In the genomic region with DNA sequence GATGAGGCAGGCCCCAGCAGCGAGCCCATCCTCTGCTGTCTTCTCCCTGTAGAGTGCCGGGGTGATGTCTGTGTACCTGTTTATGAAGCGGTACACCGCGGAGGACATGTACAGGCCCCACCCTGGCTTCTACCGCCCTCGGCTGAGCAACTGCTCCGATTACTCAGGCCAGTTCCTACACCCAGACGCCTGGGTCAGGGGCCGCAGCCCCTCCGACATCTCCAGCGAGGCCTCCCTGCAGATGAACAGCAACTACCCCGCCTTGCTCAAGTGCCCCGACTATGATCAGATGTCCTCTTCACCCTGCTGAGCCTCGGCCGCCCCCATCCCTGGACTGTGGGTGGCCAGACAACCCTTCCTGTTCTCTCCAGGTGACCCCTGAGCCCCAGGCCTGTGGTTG, we compare ENCODE assay signal across 8 cellular contexts. TPM values are rescaled to one million over a fixed set of nuclear protein-coding genes. Genes with fewer than 3 reads are reported as not detected.
"Had no signal": no experiment of that assay in that cellular context is flagged by ENCODE, and none has a peak within 500 bp of the region (broad histone marks: within the 10 kb centered on the region; RNA-seq: fewer than 3 reads in every experiment).

No MANE protein-coding gene starts in this region.

- H2AFZ ChIP-seq: GM23248 had no signal

- H3K9me3 ChIP-seq: HAP-1 had no signal

- H3K4me1 ChIP-seq: HAP-1 had no signal

- H3K9ac ChIP-seq: GM23248 had no signal

- H3K27ac ChIP-seq: GM23248 had no signal

- DNase-seq: GM23248, GOT3, KG1 had no signal

- ATAC-seq: K562 had no signal

RNA-seq across cellular contexts. Expression of a gene that starts 50.0 kb away (rescaled TPM):
- total RNA-seq: GM23248, H4, HT-29, IMR-90, K562 had no signal
- polyA plus RNA-seq: GM23248, IMR-90, K562 had no signal
